8 cellular contexts compared by ENCODE assay signal in the genomic region with DNA sequence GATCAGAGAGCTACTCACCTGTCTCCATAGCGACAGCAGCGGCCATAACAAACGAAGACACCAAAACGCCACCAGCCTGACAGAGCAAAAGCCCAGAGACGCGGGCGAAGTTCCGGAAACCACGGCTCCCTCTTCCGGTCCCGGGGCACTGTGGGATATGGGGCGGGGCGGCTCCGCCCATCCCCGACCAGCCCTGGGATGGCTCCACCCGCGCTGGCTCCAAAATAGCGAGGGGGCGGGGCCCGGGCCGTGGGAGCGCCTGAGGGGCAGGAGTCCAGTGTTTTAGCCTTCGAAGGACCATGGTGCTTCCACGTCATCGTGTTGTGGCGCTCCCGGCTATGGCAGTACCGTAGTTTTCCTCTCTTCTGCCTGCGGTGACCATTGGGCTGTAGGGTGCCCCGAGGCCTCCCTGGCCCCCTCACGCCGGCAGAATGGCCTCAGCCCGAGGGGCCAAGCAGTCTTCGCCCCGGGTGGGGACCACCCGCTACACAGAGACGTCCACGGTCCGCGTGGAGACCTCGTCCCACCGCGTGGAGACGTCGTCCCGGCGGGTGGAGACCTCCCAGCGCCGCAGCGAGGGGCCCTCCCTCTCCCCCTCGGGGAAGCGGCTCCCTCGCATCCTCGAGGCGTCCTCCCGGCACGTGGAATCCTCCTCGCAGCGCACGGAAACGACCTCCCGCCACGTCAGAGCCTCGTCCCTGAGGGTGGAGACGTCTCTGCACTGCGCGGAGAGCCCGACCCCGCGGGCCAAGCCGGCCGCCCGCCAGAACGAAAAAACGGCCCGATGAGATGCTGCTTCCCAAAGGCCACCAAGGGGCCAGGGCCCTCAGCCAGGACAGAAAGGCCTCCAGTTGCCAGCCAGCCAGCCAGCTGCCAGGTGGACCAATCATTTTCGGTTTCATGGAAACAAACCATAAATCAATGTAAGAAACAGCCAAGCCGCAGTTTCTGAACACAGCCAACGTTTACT. TPM values are rescaled to one million over a fixed set of nuclear protein-coding genes. Genes with fewer than 3 reads are reported as not detected.
A peak's percentile ranks its signal among the peaks of the same experiment; 100 is the strongest.
DNase-seq lines count a peak whose midpoint lies in the region; ATAC-seq, FAIRE-seq and TF ChIP-seq lines count a peak whose summit lies in the region.

C17orf100 (plus strand) TSS at position 280 of the 970 bp plus-strand sequence; CDS start at position 432, 152 bp downstream.
MED31 (minus strand) TSS at position 123 of the 970 bp plus-strand sequence; CDS start at position 46, 77 bp downstream.

- H3K9ac ChIP-seq in OCI-LY1 (ENCODE audit: low read length) (peak within 1 kb of the TSS; percentile 86), endothelial cell of umbilical vein (replicated peaks; ENCODE audit: extremely low read depth, insufficient read depth, low read length) (peak within 1 kb of the TSS; percentile 100)

- H3K36me3 ChIP-seq in OCI-LY1 (ENCODE audit: insufficient read depth, low read length), result peaks cover 24% of the 10 kb centered on the region; the same call in 1 of the 2 replicates
- H3K36me3 ChIP-seq in endothelial cell of umbilical vein (ENCODE audit: control insufficient read depth in 2 of 2, extremely low read depth in 1 of 2, insufficient read depth in 2 of 2, low read length in 2 of 2), result peaks cover 2 to 8% of the 10 kb centered on the region in 2 experiments

- TSS peak; percentile 54 for BruUV-seq in endothelial cell of umbilical vein (replicated peaks; lab: Mats Ljungman, UMichigan)

- no peaks in the 10 kb centered on the region for H3K9me1 ChIP-seq in endothelial cell of umbilical vein (replicated peaks; ENCODE audit: control insufficient read depth, extremely low read depth, insufficient read depth, low read length)

- CTCF ChIA-PET in endothelial cell of umbilical vein (lab: Charles Lee), result interaction anchor here (1.1 to 1.3 kb wide), 3 partner anchors 15 to 259 kb away, joined by 3 to 4 read pairs (median 4); no protein-coding TSS in a partner anchor

- FAIRE-seq in endothelial cell of umbilical vein (lab: Jason Lieb, UNC), result peak; percentile 89

- peak; percentile 93 for DNase-seq in Caki2 (ENCODE audit: low read depth)
- DNase-seq in HuH-7 (ENCODE audit: low spot score), result peak; percentile 93
- peak; percentile 90 for DNase-seq in activated T-cell treated with anti-CD3 and anti-CD28 coated beads for 1 hour (ENCODE audit: low read depth)
- DNase-seq in endothelial cell of umbilical vein (ENCODE audit: low read depth, low spot score), result peak; percentile 88
- peak; percentile 95 for DNase-seq in midbrain (lab: John Stamatoyannopoulos, UW)
- DNase-seq in stimulated activated CD8-positive, alpha-beta memory T cell treated with anti-CD3 and anti-CD28 coated beads, Interleukin-15, amount 100 ng/mL, for 48 hours (ENCODE audit: low read depth in 2 of 2), result peak; percentile 92 to 93

- peak; percentile 90 for ATAC-seq in GM21447 (IDR thresholded peaks at IDR 0.05; ENCODE audit: unreplicated experiment)

- peak within 1 kb of the TSS; percentile 98 for H3K4me3 ChIP-seq in OCI-LY1 (ENCODE audit: low read depth, low read length, poor library complexity, severe bottlenecking)
- H3K4me3 ChIP-seq in endothelial cell of umbilical vein (replicated peaks in 1 of 3; ENCODE audit: insufficient read depth in 1 of 3, low read depth in 1 of 3, low read length in 3 of 3), result peak within 1 kb of the TSS; percentile 94 to 99 (median 96)

- peak within 1 kb of the TSS; percentile 91 for H3K27ac ChIP-seq in OCI-LY1 (ENCODE audit: low read depth, low read length, poor library complexity, severe bottlenecking)
- H3K27ac ChIP-seq in endothelial cell of umbilical vein (ENCODE audit: insufficient read depth, low read depth, low read length), result peak within 1 kb of the TSS; percentile 98

- H3K9me3 ChIP-seq in OCI-LY1 (ENCODE audit: low read length) (no peaks in the 10 kb centered on the region), endothelial cell of umbilical vein (replicated peaks; ENCODE audit: control insufficient read depth, insufficient read depth, low read length) (no peaks in the 10 kb centered on the region)

- peaks cover 13% of the 10 kb centered on the region for H3K79me2 ChIP-seq in OCI-LY1 (ENCODE audit: insufficient read depth, low read length)
- H3K79me2 ChIP-seq in endothelial cell of umbilical vein (ENCODE audit: control insufficient read depth, insufficient read depth, low read length), result peaks cover 37% of the 10 kb centered on the region

- no peak for TF ChIP-seq CTCF in OCI-LY1 (IDR thresholded peaks at IDR 0.05; ENCODE audit: low read length)
- TF ChIP-seq CTCF in endothelial cell of umbilical vein (IDR thresholded peaks at IDR 0.05; ENCODE audit: extremely low read depth in 1 of 2, insufficient read depth in 1 of 2, low read depth in 1 of 2, low read length in 2 of 2), result no peak

- dilution Hi-C loops in endothelial cell of umbilical vein (cut with MboI; ENCODE audit: extremely low pct_ligation_motif_present, low sequenced_read_pairs), result no loop called here

- POLR2A ChIA-PET in endothelial cell of umbilical vein (lab: Charles Lee), result no interaction called here

- H3K4me2 ChIP-seq in OCI-LY1 (ENCODE audit: low read length), result peak within 1 kb of the TSS; percentile 96
- H3K4me2 ChIP-seq in endothelial cell of umbilical vein (ENCODE audit: insufficient read depth, low read length), result peak within 1 kb of the TSS; percentile 95

- H3F3A ChIP-seq in OCI-LY1 (ENCODE audit: insufficient read depth, low read length), result peaks cover 11% of the 10 kb centered on the region; the same call in 1 of the 2 replicates

- TF ChIP-seq POLR2A in endothelial cell of umbilical vein (IDR thresholded peaks at IDR 0.05; ENCODE audit: low read depth, low read length), result peak; percentile 95

- no peaks in the 10 kb centered on the region for H3K9me2 ChIP-seq in OCI-LY1 (ENCODE audit: low read depth, low read length)

- no peaks in the 10 kb centered on the region for H4K20me1 ChIP-seq in OCI-LY1 (ENCODE audit: insufficient read depth, low read length)
- no peaks in the 10 kb centered on the region for H4K20me1 ChIP-seq in endothelial cell of umbilical vein (replicated peaks; ENCODE audit: control insufficient read depth, extremely low read depth, insufficient read depth, low read length)

- in situ Hi-C loops in Caki2 (cut with HindIII; ENCODE audit: low pct_unique_long_range_greater_than_20kb, low sequenced_read_pairs), result no loop called here

- no peaks in the 10 kb centered on the region for H3K27me3 ChIP-seq in OCI-LY1 (ENCODE audit: insufficient read depth, low read length)
- peaks cover 31 to 38% of the 10 kb centered on the region in 2 experiments for H3K27me3 ChIP-seq in endothelial cell of umbilical vein (ENCODE audit: control insufficient read depth in 2 of 2, insufficient read depth in 2 of 2, low read length in 2 of 2)

- no peak within 1 kb of the TSS for H2AFZ ChIP-seq in OCI-LY1 (ENCODE audit: low read length)
- peak within 1 kb of the TSS; percentile 79 for H2AFZ ChIP-seq in endothelial cell of umbilical vein (ENCODE audit: low read depth, low read length)

- H3K4me1 ChIP-seq in OCI-LY1 (ENCODE audit: insufficient read depth, low read length, severe bottlenecking) (peaks cover 65% of the 10 kb centered on the region), endothelial cell of umbilical vein (ENCODE audit: control insufficient read depth, extremely low read depth, insufficient read depth, low read length) (peaks cover 12% of the 10 kb centered on the region)

- intact Hi-C loops in endothelial cell of umbilical vein (cut with micrococcal nuclease), result loop anchor here (1.0 to 5.0 kb wide), 3 partner anchors 11 to 361 kb away; partner anchors contain the start of genes KIAA0753 and RNASEK

TF ChIP-seq in endothelial cell of umbilical vein, 7 proteins besides CTCF, POLR2A, EP300 and RAD21:
- TF ChIP-seq FOS (IDR thresholded peaks at IDR 0.05; ENCODE audit: borderline replicate concordance, insufficient read depth, low read length) (no peak), EZH2 (IDR thresholded peaks at IDR 0.05; ENCODE audit: borderline replicate concordance, low read depth, low read length, severe bottlenecking) (peak; percentile 66), POLR2AphosphoS5 (IDR thresholded peaks at IDR 0.05; ENCODE audit: insufficient read depth, low read depth, low read length) (peak; percentile 81), MYC (IDR thresholded peaks at IDR 0.05; ENCODE audit: low read depth, low read length) (no peak), GATA2 (IDR thresholded peaks at IDR 0.05; ENCODE audit: insufficient read depth, insufficient read length, low read depth, low read length) (no peak), MAX (IDR thresholded peaks at IDR 0.05; ENCODE audit: insufficient read depth, insufficient read length) (peak; percentile 81), JUN (IDR thresholded peaks at IDR 0.05; ENCODE audit: borderline replicate concordance, insufficient read depth, insufficient read length, low read depth) (no peak)

RNA-seq across cellular contexts. Expression of gene C17orf100, which starts in this region (rescaled TPM):
- 5.7 and 6.4 TPM in 2 replicates for total RNA-seq in Caki2 (2014; rRNA removed; shearing (Covaris generic); ENCODE audit: low replicate concordance)
- 1.4 and 1.6 TPM in 2 replicates for total RNA-seq in endothelial cell of umbilical vein
- polyA plus RNA-seq in endothelial cell of umbilical vein, result 0.99 and 1.6 TPM in 2 replicates
- 0.68 and 1.3 TPM in 2 replicates for polyA plus RNA-seq in endothelial cell of umbilical vein (2011; cell fraction: cytosol; rRNA removed)
- 0.74 and 0.88 TPM in 2 replicates for polyA plus RNA-seq in endothelial cell of umbilical vein (2011; cell fraction: nucleus; rRNA removed)
- 0.98 and 1.8 TPM in 2 replicates for polyA plus RNA-seq in endothelial cell of umbilical vein (2012)
- 0.49 and 0.80 TPM in 2 replicates for polyA minus RNA-seq in endothelial cell of umbilical vein
- not detected for polyA minus RNA-seq in endothelial cell of umbilical vein (2011; cell fraction: cytosol; rRNA and poly(A)+ RNA removed)
- 0.58 and 1.0 TPM in 2 replicates for polyA minus RNA-seq in endothelial cell of umbilical vein (2011; cell fraction: nucleus; rRNA and poly(A)+ RNA removed)

RNA-seq across cellular contexts. Expression of gene MED31, which starts in this region (rescaled TPM):
- total RNA-seq in Caki2 (2014; rRNA removed; shearing (Covaris generic); ENCODE audit: low replicate concordance), result 3.4 and 13.9 TPM in 2 replicates
- total RNA-seq in endothelial cell of umbilical vein, result 28.0 and 29.4 TPM in 2 replicates
- polyA plus RNA-seq in endothelial cell of umbilical vein, result 13.7 and 15.5 TPM in 2 replicates
- polyA plus RNA-seq in endothelial cell of umbilical vein (2011; cell fraction: cytosol; rRNA removed), result 20.9 and 22.3 TPM in 2 replicates
- polyA plus RNA-seq in endothelial cell of umbilical vein (2011; cell fraction: nucleus; rRNA removed), result 11.6 and 12.5 TPM in 2 replicates
- polyA plus RNA-seq in endothelial cell of umbilical vein (2012), result 19.4 and 26.0 TPM in 2 replicates
- polyA minus RNA-seq in endothelial cell of umbilical vein, result 6.0 and 9.9 TPM in 2 replicates
- 5.8 TPM for polyA minus RNA-seq in endothelial cell of umbilical vein (2011; cell fraction: cytosol; rRNA and poly(A)+ RNA removed)
- polyA minus RNA-seq in endothelial cell of umbilical vein (2011; cell fraction: nucleus; rRNA and poly(A)+ RNA removed), result 16.3 and 24.4 TPM in 2 replicates

Comparison
In these comparisons a context has a peak if more than half of its experiments do, and no peak if none do; other contexts are left out.
1. Peak in every context shown above with its lines: DNase-seq, ATAC-seq, H3K4me3 ChIP-seq and H3K27ac ChIP-seq.